Comparison of ENCODE assay signal across 22 cellular contexts in the genomic region with DNA sequence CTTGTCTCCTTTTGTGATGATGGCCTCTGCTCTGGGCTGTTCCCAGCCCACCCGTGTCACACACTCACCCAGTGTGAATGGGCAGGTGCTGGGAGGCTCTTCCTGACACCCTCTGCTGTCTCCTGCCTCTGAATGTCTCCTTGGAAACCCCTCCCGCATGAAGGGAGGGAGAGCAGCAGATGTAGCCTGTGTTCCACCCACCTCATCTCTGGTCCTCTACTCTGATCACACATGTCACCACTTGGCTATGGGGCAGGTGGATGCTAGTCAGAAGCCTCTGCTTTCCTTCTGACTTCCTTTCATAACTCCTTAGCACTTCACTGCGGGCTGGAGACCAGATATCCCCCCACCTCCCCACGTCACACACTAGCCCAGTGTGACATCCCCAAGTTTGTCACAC. TPM values are rescaled to one million over a fixed set of nuclear protein-coding genes. Genes with fewer than 3 reads are reported as not detected.
DNase-seq lines count a peak whose midpoint lies in the region; ATAC-seq and TF ChIP-seq lines count a peak whose summit lies in the region.
"Had no signal": no experiment of that assay in that cellular context is flagged by ENCODE, and none has a peak within 500 bp of the region (broad histone marks: within the 10 kb centered on the region; RNA-seq: fewer than 3 reads in every experiment).

No MANE protein-coding gene starts in this region.

- peak overlapping the region; percentile 37 to 92 (median 69) for H3K27ac Mint-ChIP-seq in brain
- H3K27ac Mint-ChIP-seq in glutamatergic neuron (ENCODE audit: unreplicated experiment): peak overlapping the region; percentile 44
- H3K27ac Mint-ChIP-seq: CD4-positive, alpha-beta T cell had no signal

- H3K27ac ChIP-seq in right cardiac atrium (ENCODE audit: low read length): peak overlapping the region; percentile 5
- no peak overlapping the region for H3K27ac ChIP-seq in heart right ventricle
- H3K27ac ChIP-seq: BLaER1 treated with 17β-estradiol and CSF1 and Interleukin-3, amounts not matched to agents 10 nM and 100 nM; GM23248; Peyer's patch had no signal

- WGBS in right cardiac atrium: 88% methylated on average over 4 of the region's 4 CpGs
- 91 to 94% methylated on average over 4 of the region's 4 CpGs for WGBS in heart right ventricle, 2 donors

- TF ChIP-seq CTCF in heart right ventricle (IDR thresholded peaks at IDR 0.05) (no peak), brain (conservative IDR thresholded peaks at IDR 0.05) (no peak), glutamatergic neuron (IDR thresholded peaks at IDR 0.05; ENCODE audit: partially characterized antibody, unreplicated experiment) (no peak)

- H3K4me3 Mint-ChIP-seq in brain (peak overlapping the region in 1 of 5 experiments; percentile 14), glutamatergic neuron (ENCODE audit: unreplicated experiment) (peak overlapping the region; percentile 30)
- H3K4me3 Mint-ChIP-seq: CD4-positive, alpha-beta T cell had no signal

- H3K9me3 ChIP-seq in right cardiac atrium (ENCODE audit: control insufficient read depth, low read length): no peaks in the 10 kb centered on the region
- H3K9me3 ChIP-seq in heart right ventricle: peaks cover 0 to 11% (median 0%) of the 10 kb centered on the region in 11 donors

- intact Hi-C loops in right cardiac atrium (cut with DNase I): no loop called here
- intact Hi-C loops in heart right ventricle (cut with DNase I): no loop called here

- H3K36me3 Mint-ChIP-seq in brain (peaks cover 18% of the 10 kb centered on the region), glutamatergic neuron (ENCODE audit: unreplicated experiment) (peaks cover 6% of the 10 kb centered on the region)

- H3K4me1 ChIP-seq in right cardiac atrium (ENCODE audit: control insufficient read depth, insufficient read depth, low read length) (peaks cover 4% of the 10 kb centered on the region), heart right ventricle (peaks cover 6 to 36% (median 17%) of the 10 kb centered on the region in 9 donors)
- H3K4me1 ChIP-seq: Peyer's patch had no signal

- H3K27me3 ChIP-seq in right cardiac atrium (ENCODE audit: control insufficient read depth, insufficient read depth): no peaks in the 10 kb centered on the region
- no peaks in the 10 kb centered on the region for H3K27me3 ChIP-seq in heart right ventricle
- H3K27me3 ChIP-seq: BLaER1 treated with 17β-estradiol and CSF1 and Interleukin-3, amounts not matched to agents 10 nM and 100 nM; Peyer's patch had no signal

- H3K4me3 ChIP-seq in right cardiac atrium (ENCODE audit: low read length) (no peak overlapping the region), heart right ventricle (no peak overlapping the region)
- H3K4me3 ChIP-seq: BLaER1 treated with 17β-estradiol and CSF1 and Interleukin-3, amounts not matched to agents 10 nM and 100 nM; GM23248; K562; Peyer's patch had no signal

- H3K36me3 ChIP-seq in heart right ventricle: no peaks in the 10 kb centered on the region
- H3K36me3 ChIP-seq: BLaER1 treated with 17β-estradiol and CSF1 and Interleukin-3, amounts not matched to agents 10 nM and 100 nM; Peyer's patch had no signal

- no peak for ATAC-seq in right cardiac atrium
- ATAC-seq in heart right ventricle: no peak
- ATAC-seq: K562 had no signal

- H3K9me3 Mint-ChIP-seq in brain: peaks cover 0 to 8% (median 0%) of the 10 kb centered on the region in 5 experiments
- peaks cover 9% of the 10 kb centered on the region for H3K9me3 Mint-ChIP-seq in glutamatergic neuron (ENCODE audit: unreplicated experiment)

- DNase-seq in right cardiac atrium (no peak), heart right ventricle (no peak), glutamatergic neuron (no peak), NCI-H1436 treated with DMSO at 0.1 percent for 48 hours (lab: John Stamatoyannopoulos, UW) (no peak), cerebellar cortex (ENCODE audit: low spot score) (no peak)
- DNase-seq in activated CD8-positive, alpha-beta memory T cell treated with anti-CD3 and anti-CD28 coated beads, Interleukin-2, amount 50 U/mL, for 4 hours: no peak
- DNase-seq: CD4-positive, alpha-beta T cell; COR-L47; DMS53; GM23248; HCEC 1CT; Kasumi-1; NCI-H1105 treated with DMSO at 0.1 percent for 48 hours; NCI-H187; NCI-H446 treated with DMSO at 0.1 percent for 48 hours; NCI-H526; OCI-M1; Peyer's patch; SHP77 treated with DMSO at 0.1 percent for 48 hours had no signal

- peaks cover 3% of the 10 kb centered on the region for H3K27me3 Mint-ChIP-seq in brain
- H3K27me3 Mint-ChIP-seq in glutamatergic neuron (ENCODE audit: unreplicated experiment): peaks cover 2% of the 10 kb centered on the region
- H3K27me3 Mint-ChIP-seq: CD4-positive, alpha-beta T cell had no signal

- H3K4me1 Mint-ChIP-seq in brain: peaks cover 50% of the 10 kb centered on the region
- H3K4me1 Mint-ChIP-seq in glutamatergic neuron (ENCODE audit: low read depth, unreplicated experiment): peaks cover 19% of the 10 kb centered on the region

RNA-seq across cellular contexts. Expression of a gene that starts 23.9 kb away (rescaled TPM):
- total RNA-seq in right cardiac atrium (1 to 10 TPM; 4.8 to 9.7 (median 6.4) TPM), heart right ventricle (10 to 100 TPM in 1 of 10 donors, 1 to 10 TPM in 9; 2.6 to 15.2 (median 7.9) TPM), glutamatergic neuron (ENCODE audit: unreplicated experiment) (22.9 TPM)
- polyA plus RNA-seq in right cardiac atrium (2.9 TPM), heart right ventricle (1 to 10 TPM in 1 of 2 donors, under 1 TPM in 1; 0.62 to 1.3 TPM), brain (ENCODE audit: insufficient read depth, low read depth, low replicate concordance) (23.8 TPM)
- total RNA-seq: K562 had no signal
- polyA plus RNA-seq: K562 had no signal
